10 cellular contexts compared by ENCODE assay signal in genomic region chr1:211132681-211133392, GRCh38. TPM values are rescaled to one million over a fixed set of nuclear protein-coding genes. Genes with fewer than 3 reads are reported as not detected.
DNase-seq lines count a peak whose midpoint lies in the region; TF ChIP-seq lines count a peak whose summit lies in the region.
"Had no signal": no experiment of that assay in that cellular context is flagged by ENCODE, and none has a peak within 500 bp of the region (broad histone marks: within the 10 kb centered on the region; RNA-seq: fewer than 3 reads in every experiment).

No MANE protein-coding gene starts in this region.

- TF ChIP-seq CTCF in AG10803 (conservative IDR thresholded peaks at IDR 0.05; ENCODE audit: low read length) (no peak), esophagus muscularis mucosa (IDR thresholded peaks at IDR 0.05) (no peak), osteocyte (IDR thresholded peaks at IDR 0.05) (no peak), endothelial cell (IDR thresholded peaks at IDR 0.05; ENCODE audit: unreplicated experiment) (no peak), ovary (IDR thresholded peaks at IDR 0.05) (no peak)

- intact Hi-C loops in esophagus muscularis mucosa (cut with DNase I): loop anchor here (5.0 kb wide), 1 partner anchor 546 kb away; no protein-coding TSS in a partner anchor
- intact Hi-C loops in ovary (cut with DNase I): loop anchor here in 3 of 4 donors (5.0 to 10.0 kb wide), 3 partner anchors 686 to 728 kb away; no protein-coding TSS in a partner anchor

- H3K27me3 ChIP-seq in esophagus muscularis mucosa: peaks cover 0 to 60% (median 14%) of the 10 kb centered on the region in 4 donors
- no peaks in the 10 kb centered on the region for H3K27me3 ChIP-seq in ovary

- no peak overlapping the region for H3K27ac ChIP-seq in esophagus muscularis mucosa (replicated peaks in 1 of 4)
- H3K27ac ChIP-seq in ovary: no peak overlapping the region
- H3K27ac ChIP-seq: adrenal gland had no signal

- H3K4me3 ChIP-seq in AG10803 (ENCODE audit: low read length) (peak overlapping the region; percentile 52), esophagus muscularis mucosa (peak overlapping the region; percentile 53 to 66 (median 56)), ovary (no peak overlapping the region)

- peaks cover 8 to 11% (median 9%) of the 10 kb centered on the region in 3 donors for H3K4me1 Mint-ChIP-seq in IgD-negative memory B cell
- peaks cover 37% of the 10 kb centered on the region for H3K4me1 Mint-ChIP-seq in osteocyte (ENCODE audit: unreplicated experiment)
- H3K4me1 Mint-ChIP-seq in endothelial cell (ENCODE audit: unreplicated experiment): no peaks in the 10 kb centered on the region

- WGBS in esophagus muscularis mucosa: 20% methylated on average over 16 of the region's 21 CpGs
- WGBS in ovary, 3 donors: 14 to 22% (median 14%) methylated on average over 21 of the region's 21 CpGs

- H3K9me3 Mint-ChIP-seq in IgD-negative memory B cell (peaks cover 0 to 2% (median 0%) of the 10 kb centered on the region in 3 donors), osteocyte (ENCODE audit: unreplicated experiment) (no peaks in the 10 kb centered on the region), endothelial cell (ENCODE audit: unreplicated experiment) (no peaks in the 10 kb centered on the region)

- H3K9me3 ChIP-seq in esophagus muscularis mucosa: no peaks in the 10 kb centered on the region
- H3K9me3 ChIP-seq in ovary: no peaks in the 10 kb centered on the region
- H3K9me3 ChIP-seq: adrenal gland had no signal

- H3K36me3 ChIP-seq in esophagus muscularis mucosa (no peaks in the 10 kb centered on the region), ovary (no peaks in the 10 kb centered on the region)
- H3K36me3 ChIP-seq: adrenal gland had no signal

- peaks cover 7 to 22% (median 20%) of the 10 kb centered on the region in 4 donors for H3K4me1 ChIP-seq in esophagus muscularis mucosa
- peaks cover 2% of the 10 kb centered on the region for H3K4me1 ChIP-seq in ovary (ENCODE audit: insufficient read depth)

- no peak for TF ChIP-seq POLR2A in esophagus muscularis mucosa (IDR thresholded peaks at IDR 0.05; ENCODE audit: low read depth)
- TF ChIP-seq POLR2A in ovary (IDR thresholded peaks at IDR 0.05): no peak

- TF ChIP-seq EP300 in esophagus muscularis mucosa (IDR thresholded peaks at IDR 0.05) (no peak), ovary (IDR thresholded peaks at IDR 0.05) (no peak)

- no peak overlapping the region for H3K27ac Mint-ChIP-seq in IgD-negative memory B cell
- H3K27ac Mint-ChIP-seq in osteocyte (ENCODE audit: unreplicated experiment): no peak overlapping the region
- no peak overlapping the region for H3K27ac Mint-ChIP-seq in endothelial cell (ENCODE audit: unreplicated experiment)

- DNase-seq in AG10803 (ENCODE audit: low read depth) (no peak), esophagus muscularis mucosa (ENCODE audit: extremely low spot score) (no peak), osteocyte (ENCODE audit: extremely low spot score, unreplicated experiment) (no peak), endothelial cell (ENCODE audit: low spot score) (no peak), kidney tubule cell (ENCODE audit: low spot score) (no peak), ovary (no peak), NCI-H2029 (lab: John Stamatoyannopoulos, UW) (no peak)
- DNase-seq: NCI-H2107 had no signal

- H3K27me3 Mint-ChIP-seq in IgD-negative memory B cell (peaks cover 25% of the 10 kb centered on the region), osteocyte (ENCODE audit: unreplicated experiment) (peaks cover 6% of the 10 kb centered on the region), endothelial cell (ENCODE audit: unreplicated experiment) (peaks cover 3% of the 10 kb centered on the region)

- peak overlapping the region; percentile 1 to 69 (median 14) for H3K4me3 Mint-ChIP-seq in IgD-negative memory B cell
- H3K4me3 Mint-ChIP-seq in osteocyte (ENCODE audit: unreplicated experiment): peak overlapping the region; percentile 83
- H3K4me3 Mint-ChIP-seq in endothelial cell (ENCODE audit: unreplicated experiment): no peak overlapping the region

- H3K36me3 Mint-ChIP-seq in IgD-negative memory B cell: peaks cover 2% of the 10 kb centered on the region
- H3K36me3 Mint-ChIP-seq in osteocyte (ENCODE audit: unreplicated experiment): no peaks in the 10 kb centered on the region
- H3K36me3 Mint-ChIP-seq in endothelial cell (ENCODE audit: low read depth, unreplicated experiment): no peaks in the 10 kb centered on the region

RNA-seq across cellular contexts. Expression of gene KCNH1, which starts 1.1 kb away (rescaled TPM):
- polyA plus RNA-seq in IgD-negative memory B cell: 0.14 TPM
- under 1 TPM; 0.11 to 0.78 (median 0.46) TPM for total RNA-seq in esophagus muscularis mucosa
- 7.3 and 9.4 TPM in 2 replicates for total RNA-seq in osteocyte
- 0.10 TPM for total RNA-seq in endothelial cell (ENCODE audit: unreplicated experiment)
- under 1 TPM in 2 of 7 donors, not detected in 5; 0.11 to 0.46 TPM for total RNA-seq in ovary
- not detected for polyA plus RNA-seq in ovary
